In the genomic region with DNA sequence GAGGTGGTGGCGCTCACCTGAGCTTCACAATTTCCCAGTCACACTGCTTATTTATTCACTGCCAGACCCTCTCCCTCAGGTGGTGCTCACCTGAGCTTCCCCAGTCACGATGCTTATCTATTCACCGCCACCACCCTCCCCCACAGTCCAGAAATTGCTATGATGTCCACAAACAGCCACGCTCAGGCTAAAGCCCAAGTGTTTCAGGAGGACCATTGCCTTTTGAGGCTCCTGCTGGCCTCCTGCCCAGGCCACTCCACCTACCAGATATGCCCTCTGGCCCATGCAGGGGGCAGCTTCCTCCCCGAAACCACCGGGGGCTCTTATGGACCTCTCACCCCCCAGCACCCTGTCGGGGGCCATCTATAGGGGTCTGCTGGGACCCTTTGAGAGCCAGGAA, we compare ENCODE assay signal across 1 cellular context.
TF ChIP-seq lines count a peak whose summit lies in the region.

No MANE protein-coding gene starts in this region.

TF ChIP-seq in H1, 55 proteins besides CTCF, POLR2A, EP300 and RAD21:
- TF ChIP-seq HDAC2 (IDR thresholded peaks at IDR 0.05; ENCODE audit: borderline replicate concordance in 1 of 2, low read depth in 2 of 2, low read length in 2 of 2) (no peak), POLR2AphosphoS5 (IDR thresholded peaks at IDR 0.05; ENCODE audit: low read depth, low read length) (peak; percentile 63)
TF ChIP-seq in H1: peak in this region for 1.
